9 cellular contexts compared by ENCODE assay signal in the genomic region with DNA sequence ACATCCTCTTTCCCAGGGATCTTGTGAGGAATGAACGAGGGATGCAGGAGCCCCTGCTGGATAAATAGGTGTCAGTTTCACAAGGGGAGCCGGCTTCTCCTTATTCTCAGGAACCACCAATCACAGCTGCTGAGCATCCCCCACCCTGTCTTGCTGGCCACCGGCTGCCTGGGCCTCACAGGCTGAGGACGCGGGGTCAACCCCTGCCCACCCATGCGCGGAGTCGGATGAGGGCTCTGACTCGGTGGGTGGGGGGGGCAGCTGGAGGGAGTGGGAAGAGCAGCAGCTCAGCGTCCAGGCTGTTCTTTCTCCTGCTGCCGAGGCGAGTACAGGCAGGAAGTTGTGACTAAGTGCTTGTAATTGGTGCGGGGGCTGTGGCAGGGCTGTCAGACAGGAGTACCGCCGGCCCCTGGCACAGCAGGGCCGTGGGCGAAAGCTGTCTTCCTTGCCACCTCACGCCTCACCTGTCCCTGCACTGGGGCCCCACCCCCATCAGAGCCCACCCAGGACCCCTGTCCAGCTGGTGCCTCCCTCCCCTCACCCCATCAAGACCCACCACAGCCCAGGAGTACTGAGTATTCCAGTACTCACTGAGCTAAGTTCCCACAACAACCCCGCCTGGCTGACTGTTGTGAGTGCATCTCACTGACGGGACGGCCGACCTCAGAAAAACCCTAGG. TPM values are rescaled to one million over a fixed set of nuclear protein-coding genes. Genes with fewer than 3 reads are reported as not detected.
A peak's percentile ranks its signal among the peaks of the same experiment; 100 is the strongest.
DNase-seq lines count a peak whose midpoint lies in the region; ATAC-seq, FAIRE-seq and TF ChIP-seq lines count a peak whose summit lies in the region.
"Had no signal": no experiment of that assay in that cellular context is flagged by ENCODE, and none has a peak within 500 bp of the region (broad histone marks: within the 10 kb centered on the region; RNA-seq: fewer than 3 reads in every experiment).

No MANE protein-coding gene starts in this region.

- intact Hi-C loops in HepG2 (cut with micrococcal nuclease; ENCODE audit: unreplicated experiment), result no loop called here

- CTCF ChIA-PET in HepG2 (lab: Yijun Ruan, JAX; ENCODE audit: low intra/inter-chr PET ratio, low total read pairs), result no interaction called here

- H3K27me3 ChIP-seq in astrocyte (ENCODE audit: insufficient read depth, low read length) (no peaks in the 10 kb centered on the region), HepG2 (ENCODE audit: control insufficient read depth in 1 of 2, insufficient read depth in 2 of 2, low read length in 2 of 2) (peaks cover 9 to 22% of the 10 kb centered on the region in 2 experiments)

- POLR2A ChIA-PET in HepG2 (lab: Yijun Ruan, JAX), result no interaction called here

- no peaks in the 10 kb centered on the region for H3K9me3 Mint-ChIP-seq in astrocyte (ENCODE audit: unreplicated experiment)

- TF ChIP-seq EP300 in HepG2 (IDR thresholded peaks at IDR 0.05; ENCODE audit: low read depth in 2 of 2, low read length in 2 of 2) (no peak), HepG2 (CRISPR knock-in tag; IDR thresholded peaks at IDR 0.05; ENCODE audit: borderline replicate concordance) (no peak)

- peak; percentile 67 for DNase-seq in AG10803 (ENCODE audit: low read depth)
- DNase-seq in HPDE6-E6E7 (ENCODE audit: extremely low spot score), result peak; percentile 97
- DNase-seq in T1000 (lab: John Stamatoyannopoulos, UW), result peak; percentile 53
- DNase-seq in astrocyte (ENCODE audit: low read depth), result peak; percentile 86
- no peak for DNase-seq in HepG2 (ENCODE audit: low spot score)
- peak; percentile 52 to 61 for DNase-seq in stimulated activated CD8-positive, alpha-beta memory T cell treated with anti-CD3 and anti-CD28 coated beads, Interleukin-15, amount 100 ng/mL, for 48 hours (ENCODE audit: low read depth in 2 of 2)
- no peak for DNase-seq in D341Med (ENCODE audit: low spot score)

- no peak for TF ChIP-seq RAD21 in HepG2 (CRISPR knock-in tag; IDR thresholded peaks at IDR 0.05)

- H3K36me3 ChIP-seq in astrocyte (ENCODE audit: insufficient read depth, low read length), result no peaks in the 10 kb centered on the region
- no peaks in the 10 kb centered on the region for H3K36me3 ChIP-seq in HepG2 (replicated peaks in 1 of 2; ENCODE audit: control insufficient read depth in 1 of 2, insufficient read depth in 2 of 2, low read length in 2 of 2)

- TF ChIP-seq CTCF in AG10803 (conservative IDR thresholded peaks at IDR 0.05; ENCODE audit: low read length), result no peak
- TF ChIP-seq CTCF in astrocyte (IDR thresholded peaks at IDR 0.05; ENCODE audit: insufficient read depth, low read depth, low read length), result no peak
- no peak for TF ChIP-seq CTCF in HepG2 (CRISPR knock-in tag; IDR thresholded peaks at IDR 0.05)

- no peaks in the 10 kb centered on the region for H3K36me3 Mint-ChIP-seq in astrocyte (ENCODE audit: low read depth, unreplicated experiment)

- peak overlapping the region; percentile 85 for H3K27ac Mint-ChIP-seq in astrocyte (ENCODE audit: unreplicated experiment)

- peaks cover 10% of the 10 kb centered on the region for H3K4me1 Mint-ChIP-seq in astrocyte (ENCODE audit: low read depth, unreplicated experiment)

- peak overlapping the region; percentile 78 for H3K4me2 ChIP-seq in astrocyte (ENCODE audit: low read length)
- peak overlapping the region; percentile 18; the same call in 1 of the 2 replicates for H3K4me2 ChIP-seq in HepG2 (ENCODE audit: low read depth, low read length)

- peak; percentile 13 for FAIRE-seq in astrocyte (lab: Jason Lieb, UNC)
- no peak for FAIRE-seq in HepG2 (lab: Jason Lieb, UNC)

- H2AFZ ChIP-seq in astrocyte (ENCODE audit: low read depth, low read length) (peak overlapping the region; percentile 83), HepG2 (ENCODE audit: low read length) (no peak overlapping the region)

- H3K27ac ChIP-seq in astrocyte (ENCODE audit: low read depth, low read length) (peak overlapping the region; percentile 83), HepG2 (ENCODE audit: extremely low read length, insufficient read depth, low read length) (no peak overlapping the region)

- in situ Hi-C loops in HepG2 (cut with HindIII; ENCODE audit: extremely low pct_ligation_motif_present, low pct_unique_long_range_greater_than_20kb), result loop anchor here (5.0 kb wide), 1 partner anchor 40 kb away; no protein-coding TSS in a partner anchor

- peak overlapping the region; percentile 64 for H3K9ac ChIP-seq in astrocyte (ENCODE audit: low read length)
- H3K9ac ChIP-seq in HepG2 (ENCODE audit: insufficient read depth, low read depth, low read length), result no peak overlapping the region

- H3K4me3 ChIP-seq in AG10803 (ENCODE audit: low read length) (peak overlapping the region; percentile 24; the same call in 1 of the 2 replicates), astrocyte (ENCODE audit: insufficient read depth, low read depth, low read length) (no peak overlapping the region), HepG2 (replicated peaks in 1 of 3; ENCODE audit: insufficient read depth in 1 of 3, low read depth in 2 of 3, low read length in 3 of 3) (peak overlapping the region in 1 of 3 experiments; percentile 6; a peak in 1 of 6 replicates)

- H4K20me1 ChIP-seq in astrocyte (ENCODE audit: insufficient read depth, low read length) (no peaks in the 10 kb centered on the region), HepG2 (ENCODE audit: insufficient read depth, low read length) (no peaks in the 10 kb centered on the region)

- no peak for TF ChIP-seq POLR2A in HepG2 (IDR thresholded peaks at IDR 0.05; ENCODE audit: insufficient read depth in 1 of 2, low read depth in 2 of 2, low read length in 2 of 2)

- H3K27me3 Mint-ChIP-seq in astrocyte (ENCODE audit: low read depth, unreplicated experiment), result peaks cover 2% of the 10 kb centered on the region

- H3K4me1 ChIP-seq in astrocyte (ENCODE audit: insufficient read depth, low read length) (peaks cover 13% of the 10 kb centered on the region), HepG2 (ENCODE audit: insufficient read depth, low read length) (peaks cover 24% of the 10 kb centered on the region)

- no peak overlapping the region for H3K4me3 Mint-ChIP-seq in astrocyte (ENCODE audit: unreplicated experiment)

- H3K9me3 ChIP-seq in astrocyte (ENCODE audit: insufficient read depth, low read depth, low read length) (no peaks in the 10 kb centered on the region), HepG2 (ENCODE audit: low read length) (no peaks in the 10 kb centered on the region)

- H3K79me2 ChIP-seq in astrocyte (ENCODE audit: insufficient read depth, low read length) (no peaks in the 10 kb centered on the region), HepG2 (ENCODE audit: insufficient read depth, low read length) (no peaks in the 10 kb centered on the region)

- 3% methylated on average over 16 of the region's 22 CpGs for whole genome bisulfite sequencing in HepG2 (ENCODE audit: low lambda C conversion rate)

- ATAC-seq in HepG2 (peak; percentile 47), GM21786 (IDR thresholded peaks at IDR 0.05; ENCODE audit: unreplicated experiment) (no peak)

- BruUV-seq in HepG2 (replicated peaks; lab: Mats Ljungman, UMichigan), result no TSS peak

RNA-seq across cellular contexts. Expression of a gene that starts 11.0 kb away (rescaled TPM):
- total RNA-seq in astrocyte (0.11 and 0.22 TPM in 2 replicates), HepG2 (2016; rRNA removed; fragmentation: Illumina TruSeq; extraction: Trizol) (19.7 and 37.6 TPM in 2 replicates)
- 33.1 and 44.2 TPM in 2 replicates for total RNA-seq in HepG2 (2016; cell fraction: cytosol; rRNA removed; fragmentation: Illumina TruSeq; extraction: Trizol; ENCODE audit: low read depth)
- 22.9 and 38.8 TPM in 2 replicates for total RNA-seq in HepG2 (2016; cell fraction: insoluble cytoplasmic fraction; rRNA removed; fragmentation: Illumina TruSeq; extraction: Trizol)
- total RNA-seq in HepG2 (2016; cell fraction: membrane; rRNA removed; fragmentation: Illumina TruSeq; extraction: Trizol), result 21.1 and 25.9 TPM in 2 replicates
- 32.6 and 36.8 TPM in 2 replicates for total RNA-seq in HepG2 (2016; cell fraction: nucleus; rRNA removed; fragmentation: Illumina TruSeq; extraction: Trizol)
- polyA plus RNA-seq in HepG2 (2011; rRNA removed), result 40.2 and 52.2 TPM in 2 replicates
- 26.5 and 78.5 TPM in 2 replicates for polyA plus RNA-seq in HepG2 (2011; cell fraction: cytosol; rRNA removed)
- 52.0 and 101 TPM in 2 replicates for polyA plus RNA-seq in HepG2 (2011; cell fraction: nucleus; rRNA removed)
- polyA plus RNA-seq in HepG2 (2012), result 6.6 and 9.6 TPM in 2 replicates
- 13.7 and 15.6 TPM in 2 replicates for polyA plus RNA-seq in HepG2 (2016; cell fraction: cytosol; fragmentation: Illumina TruSeq; extraction: Trizol; ENCODE audit: low read depth)
- polyA plus RNA-seq in HepG2 (2016; cell fraction: insoluble cytoplasmic fraction; fragmentation: Illumina TruSeq; extraction: Trizol; ENCODE audit: low read depth), result 23.0 and 24.6 TPM in 2 replicates
- polyA plus RNA-seq in HepG2 (2016; cell fraction: membrane; fragmentation: Illumina TruSeq; extraction: Trizol; ENCODE audit: low read depth), result 18.2 and 22.6 TPM in 2 replicates
- polyA plus RNA-seq in HepG2 (2016; cell fraction: nucleus; fragmentation: Illumina TruSeq; extraction: Trizol; ENCODE audit: insufficient read depth, low read depth), result 75.4 and 78.7 TPM in 2 replicates
- polyA minus RNA-seq in HepG2 (2011; rRNA and poly(A)+ RNA removed; ENCODE audit: low replicate concordance), result 0.12 and 80.3 TPM in 2 replicates
- 12.5 and 17.6 TPM in 2 replicates for polyA minus RNA-seq in HepG2 (2011; cell fraction: cytosol; rRNA and poly(A)+ RNA removed)
- polyA minus RNA-seq in HepG2 (2011; cell fraction: nucleus; rRNA and poly(A)+ RNA removed), result 3.5 and 4.8 TPM in 2 replicates
- total RNA-seq: mononuclear cell had no signal

RNA-seq across cellular contexts. Expression of a gene that starts 26.9 kb away (rescaled TPM):
- 6.7 and 7.5 TPM in 2 replicates for total RNA-seq in astrocyte
- total RNA-seq in HepG2 (2016; rRNA removed; fragmentation: Illumina TruSeq; extraction: Trizol), result not detected in 2 replicates
- total RNA-seq in HepG2 (2016; cell fraction: cytosol; rRNA removed; fragmentation: Illumina TruSeq; extraction: Trizol; ENCODE audit: low read depth), result not detected in 2 replicates
- total RNA-seq in HepG2 (2016; cell fraction: insoluble cytoplasmic fraction; rRNA removed; fragmentation: Illumina TruSeq; extraction: Trizol), result 0.15 TPM in 1 of 2 replicates, not detected in the other
- not detected in 2 replicates for total RNA-seq in HepG2 (2016; cell fraction: membrane; rRNA removed; fragmentation: Illumina TruSeq; extraction: Trizol)
- total RNA-seq in HepG2 (2016; cell fraction: nucleus; rRNA removed; fragmentation: Illumina TruSeq; extraction: Trizol), result not detected in 2 replicates
- polyA plus RNA-seq in HepG2 (2011; rRNA removed), result 0.59 and 2.1 TPM in 2 replicates
- polyA plus RNA-seq in HepG2 (2011; cell fraction: cytosol; rRNA removed), result 0.19 and 0.32 TPM in 2 replicates
- polyA plus RNA-seq in HepG2 (2011; cell fraction: nucleus; rRNA removed), result 4.5 and 6.2 TPM in 2 replicates
- 0.27 and 0.35 TPM in 2 replicates for polyA plus RNA-seq in HepG2 (2012)
- not detected in 2 replicates for polyA plus RNA-seq in HepG2 (2016; cell fraction: cytosol; fragmentation: Illumina TruSeq; extraction: Trizol; ENCODE audit: low read depth)
- polyA plus RNA-seq in HepG2 (2016; cell fraction: insoluble cytoplasmic fraction; fragmentation: Illumina TruSeq; extraction: Trizol; ENCODE audit: low read depth), result not detected in 2 replicates
- 0.06 TPM in 1 of 2 replicates, not detected in the other for polyA plus RNA-seq in HepG2 (2016; cell fraction: membrane; fragmentation: Illumina TruSeq; extraction: Trizol; ENCODE audit: low read depth)
- 0.52 and 1.2 TPM in 2 replicates for polyA plus RNA-seq in HepG2 (2016; cell fraction: nucleus; fragmentation: Illumina TruSeq; extraction: Trizol; ENCODE audit: insufficient read depth, low read depth)
- polyA minus RNA-seq in HepG2 (2011; rRNA and poly(A)+ RNA removed; ENCODE audit: low replicate concordance), result 0.58 and 25.2 TPM in 2 replicates
- not detected in 2 replicates for polyA minus RNA-seq in HepG2 (2011; cell fraction: cytosol; rRNA and poly(A)+ RNA removed)
- polyA minus RNA-seq in HepG2 (2011; cell fraction: nucleus; rRNA and poly(A)+ RNA removed), result 0.26 and 0.99 TPM in 2 replicates

RNA-seq across cellular contexts. Expression of a gene that starts 41.9 kb away (rescaled TPM):
- total RNA-seq in astrocyte, result 1,200 and 1,239 TPM in 2 replicates
- 2,988 and 3,233 TPM in 2 replicates for total RNA-seq in HepG2 (2016; rRNA removed; fragmentation: Illumina TruSeq; extraction: Trizol)
- 6,142 and 6,743 TPM in 2 replicates for total RNA-seq in HepG2 (2016; cell fraction: cytosol; rRNA removed; fragmentation: Illumina TruSeq; extraction: Trizol; ENCODE audit: low read depth)
- 3,074 and 3,414 TPM in 2 replicates for total RNA-seq in HepG2 (2016; cell fraction: insoluble cytoplasmic fraction; rRNA removed; fragmentation: Illumina TruSeq; extraction: Trizol)
- 8,788 and 9,254 TPM in 2 replicates for total RNA-seq in HepG2 (2016; cell fraction: membrane; rRNA removed; fragmentation: Illumina TruSeq; extraction: Trizol)
- 1,061 and 1,137 TPM in 2 replicates for total RNA-seq in HepG2 (2016; cell fraction: nucleus; rRNA removed; fragmentation: Illumina TruSeq; extraction: Trizol)
- polyA plus RNA-seq in HepG2 (2011; rRNA removed), result 4,411 and 5,523 TPM in 2 replicates
- polyA plus RNA-seq in HepG2 (2011; cell fraction: cytosol; rRNA removed), result 4,701 and 9,932 TPM in 2 replicates
- 3,101 and 3,317 TPM in 2 replicates for polyA plus RNA-seq in HepG2 (2011; cell fraction: nucleus; rRNA removed)
- polyA plus RNA-seq in HepG2 (2012), result 3,379 and 4,912 TPM in 2 replicates
- polyA plus RNA-seq in HepG2 (2016; cell fraction: cytosol; fragmentation: Illumina TruSeq; extraction: Trizol; ENCODE audit: low read depth), result 8,773 and 9,300 TPM in 2 replicates
- 3,767 and 4,135 TPM in 2 replicates for polyA plus RNA-seq in HepG2 (2016; cell fraction: insoluble cytoplasmic fraction; fragmentation: Illumina TruSeq; extraction: Trizol; ENCODE audit: low read depth)
- polyA plus RNA-seq in HepG2 (2016; cell fraction: membrane; fragmentation: Illumina TruSeq; extraction: Trizol; ENCODE audit: low read depth), result 9,832 and 9,939 TPM in 2 replicates
- 2,257 and 2,556 TPM in 2 replicates for polyA plus RNA-seq in HepG2 (2016; cell fraction: nucleus; fragmentation: Illumina TruSeq; extraction: Trizol; ENCODE audit: insufficient read depth, low read depth)
- polyA minus RNA-seq in HepG2 (2011; rRNA and poly(A)+ RNA removed; ENCODE audit: low replicate concordance), result 1,096 and 3,482 TPM in 2 replicates
- 1,942 and 2,023 TPM in 2 replicates for polyA minus RNA-seq in HepG2 (2011; cell fraction: cytosol; rRNA and poly(A)+ RNA removed)
- 448 and 516 TPM in 2 replicates for polyA minus RNA-seq in HepG2 (2011; cell fraction: nucleus; rRNA and poly(A)+ RNA removed)

RNA-seq across cellular contexts. Expression of a gene that starts 55.1 kb away (rescaled TPM):
- total RNA-seq in astrocyte (84.2 and 85.7 TPM in 2 replicates), HepG2 (2016; rRNA removed; fragmentation: Illumina TruSeq; extraction: Trizol) (69.4 and 80.0 TPM in 2 replicates)
- 12.3 and 14.1 TPM in 2 replicates for total RNA-seq in HepG2 (2016; cell fraction: cytosol; rRNA removed; fragmentation: Illumina TruSeq; extraction: Trizol; ENCODE audit: low read depth)
- total RNA-seq in HepG2 (2016; cell fraction: insoluble cytoplasmic fraction; rRNA removed; fragmentation: Illumina TruSeq; extraction: Trizol), result 68.7 and 70.7 TPM in 2 replicates
- 36.1 and 43.1 TPM in 2 replicates for total RNA-seq in HepG2 (2016; cell fraction: membrane; rRNA removed; fragmentation: Illumina TruSeq; extraction: Trizol)
- total RNA-seq in HepG2 (2016; cell fraction: nucleus; rRNA removed; fragmentation: Illumina TruSeq; extraction: Trizol), result 43.4 and 46.6 TPM in 2 replicates
- polyA plus RNA-seq in HepG2 (2011; rRNA removed), result 73.3 and 87.2 TPM in 2 replicates
- polyA plus RNA-seq in HepG2 (2011; cell fraction: cytosol; rRNA removed), result 71.4 and 105 TPM in 2 replicates
- 141 and 163 TPM in 2 replicates for polyA plus RNA-seq in HepG2 (2011; cell fraction: nucleus; rRNA removed)
- 39.3 and 47.1 TPM in 2 replicates for polyA plus RNA-seq in HepG2 (2012)
- 9.6 and 12.7 TPM in 2 replicates for polyA plus RNA-seq in HepG2 (2016; cell fraction: cytosol; fragmentation: Illumina TruSeq; extraction: Trizol; ENCODE audit: low read depth)
- 89.2 and 96.6 TPM in 2 replicates for polyA plus RNA-seq in HepG2 (2016; cell fraction: insoluble cytoplasmic fraction; fragmentation: Illumina TruSeq; extraction: Trizol; ENCODE audit: low read depth)
- polyA plus RNA-seq in HepG2 (2016; cell fraction: membrane; fragmentation: Illumina TruSeq; extraction: Trizol; ENCODE audit: low read depth), result 29.6 and 33.2 TPM in 2 replicates
- 105 and 109 TPM in 2 replicates for polyA plus RNA-seq in HepG2 (2016; cell fraction: nucleus; fragmentation: Illumina TruSeq; extraction: Trizol; ENCODE audit: insufficient read depth, low read depth)
- 73.7 and 140 TPM in 2 replicates for polyA minus RNA-seq in HepG2 (2011; rRNA and poly(A)+ RNA removed; ENCODE audit: low replicate concordance)
- 50.0 and 50.5 TPM in 2 replicates for polyA minus RNA-seq in HepG2 (2011; cell fraction: cytosol; rRNA and poly(A)+ RNA removed)
- 25.8 and 33.6 TPM in 2 replicates for polyA minus RNA-seq in HepG2 (2011; cell fraction: nucleus; rRNA and poly(A)+ RNA removed)

RNA-seq across cellular contexts. Expression of a gene that starts 55.2 kb away (rescaled TPM):
- 11.8 and 12.3 TPM in 2 replicates for total RNA-seq in astrocyte
- total RNA-seq in HepG2 (2016; rRNA removed; fragmentation: Illumina TruSeq; extraction: Trizol), result 11.0 and 11.2 TPM in 2 replicates
- total RNA-seq in HepG2 (2016; cell fraction: cytosol; rRNA removed; fragmentation: Illumina TruSeq; extraction: Trizol; ENCODE audit: low read depth), result 9.1 and 14.3 TPM in 2 replicates
- 11.7 and 12.8 TPM in 2 replicates for total RNA-seq in HepG2 (2016; cell fraction: insoluble cytoplasmic fraction; rRNA removed; fragmentation: Illumina TruSeq; extraction: Trizol)
- 14.6 and 17.6 TPM in 2 replicates for total RNA-seq in HepG2 (2016; cell fraction: membrane; rRNA removed; fragmentation: Illumina TruSeq; extraction: Trizol)
- total RNA-seq in HepG2 (2016; cell fraction: nucleus; rRNA removed; fragmentation: Illumina TruSeq; extraction: Trizol), result 9.0 and 10.4 TPM in 2 replicates
- 5.7 and 6.3 TPM in 2 replicates for polyA plus RNA-seq in HepG2 (2011; rRNA removed)
- 3.3 and 3.5 TPM in 2 replicates for polyA plus RNA-seq in HepG2 (2011; cell fraction: cytosol; rRNA removed)
- 14.9 and 16.4 TPM in 2 replicates for polyA plus RNA-seq in HepG2 (2011; cell fraction: nucleus; rRNA removed)
- polyA plus RNA-seq in HepG2 (2012), result 8.1 and 9.7 TPM in 2 replicates
- 17.1 and 17.6 TPM in 2 replicates for polyA plus RNA-seq in HepG2 (2016; cell fraction: cytosol; fragmentation: Illumina TruSeq; extraction: Trizol; ENCODE audit: low read depth)
- 12.9 and 16.7 TPM in 2 replicates for polyA plus RNA-seq in HepG2 (2016; cell fraction: insoluble cytoplasmic fraction; fragmentation: Illumina TruSeq; extraction: Trizol; ENCODE audit: low read depth)
- 20.1 and 25.8 TPM in 2 replicates for polyA plus RNA-seq in HepG2 (2016; cell fraction: membrane; fragmentation: Illumina TruSeq; extraction: Trizol; ENCODE audit: low read depth)
- polyA plus RNA-seq in HepG2 (2016; cell fraction: nucleus; fragmentation: Illumina TruSeq; extraction: Trizol; ENCODE audit: insufficient read depth, low read depth), result 25.8 and 32.4 TPM in 2 replicates
- 6.0 and 18.6 TPM in 2 replicates for polyA minus RNA-seq in HepG2 (2011; rRNA and poly(A)+ RNA removed; ENCODE audit: low replicate concordance)
- 1.4 and 1.8 TPM in 2 replicates for polyA minus RNA-seq in HepG2 (2011; cell fraction: cytosol; rRNA and poly(A)+ RNA removed)
- polyA minus RNA-seq in HepG2 (2011; cell fraction: nucleus; rRNA and poly(A)+ RNA removed), result 7.2 and 7.7 TPM in 2 replicates

Comparison
In these comparisons a context has a peak if more than half of its experiments do, and no peak if none do; other contexts are left out.
1. DNase-seq: peak in AG10803 (single experiment), HPDE6-E6E7 (single experiment), T1000 (single experiment), astrocyte (single experiment) and stimulated activated CD8-positive, alpha-beta memory T cell treated with anti-CD3 and anti-CD28 coated beads, Interleukin-15, amount 100 ng/mL, for 48 hours (2 of 2); none in HepG2 (single experiment) and D341Med (single experiment).
2. RNA of a gene that starts 11.0 kb away (total RNA-seq): 19.7 to 44.2 TPM in HepG2; 0.11 to 0.22 TPM in astrocyte; every median in the first group is over 10 times any median in the second.